In the genomic region with DNA sequence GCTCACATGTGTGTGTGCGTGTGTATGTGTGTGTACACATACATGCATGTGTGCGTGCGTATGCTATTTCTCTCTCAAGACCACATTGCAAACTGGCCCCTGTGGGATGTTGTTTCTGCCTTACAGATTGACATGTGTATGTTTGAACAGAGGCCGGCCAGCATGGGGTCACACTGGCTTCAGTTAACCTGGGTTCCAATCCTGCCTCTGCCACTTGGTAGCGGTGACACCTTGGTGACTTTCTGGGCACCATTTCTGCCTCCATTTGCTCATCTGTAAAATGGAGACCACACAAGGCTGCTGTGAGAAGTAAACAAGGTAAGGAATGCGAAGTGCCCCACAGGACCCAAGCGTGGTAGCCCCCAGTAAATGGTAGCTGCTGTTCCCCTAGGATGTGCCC, we compare ENCODE assay signal across 25 cellular contexts. TPM values are rescaled to one million over a fixed set of nuclear protein-coding genes. Genes with fewer than 3 reads are reported as not detected.
DNase-seq lines count a peak whose midpoint lies in the region; ATAC-seq, FAIRE-seq and TF ChIP-seq lines count a peak whose summit lies in the region.
"Had no signal": no experiment of that assay in that cellular context is flagged by ENCODE, and none has a peak within 500 bp of the region (broad histone marks: within the 10 kb centered on the region; RNA-seq: fewer than 3 reads in every experiment).

No MANE protein-coding gene starts in this region.

- H3K27ac ChIP-seq in HepG2 (ENCODE audit: extremely low read length, insufficient read depth, low read length) (no peak overlapping the region), right lobe of liver (no peak overlapping the region), sigmoid colon (no peak overlapping the region)
- H3K27ac ChIP-seq: 22Rv1; A549; BLaER1 treated with 17β-estradiol and CSF1 and Interleukin-3, amounts not matched to agents 10 nM and 100 nM; C4-2B had no signal

- WGBS in HepG2 (ENCODE audit: low lambda C conversion rate) = 93% methylated on average over 7 of the region's 7 CpGs
- 93% methylated on average over 2 of the region's 7 CpGs for WGBS in right lobe of liver (ENCODE audit: insufficient coverage, low coverage, low lambda C conversion rate, missing lambda C conversion rate)
- 95 to 98% methylated on average over 7 of the region's 7 CpGs for WGBS in sigmoid colon, 2 donors

- H3K4me3 ChIP-seq in HepG2 (replicated peaks in 1 of 3; ENCODE audit: insufficient read depth in 1 of 3, low read depth in 2 of 3, low read length in 3 of 3) (no peak overlapping the region), right lobe of liver (no peak overlapping the region), sigmoid colon (no peak overlapping the region)
- H3K4me3 ChIP-seq: A549; BLaER1 treated with 17β-estradiol and CSF1 and Interleukin-3, amounts not matched to agents 10 nM and 100 nM had no signal

- no peak for FAIRE-seq in HepG2 (lab: Jason Lieb, UNC)
- FAIRE-seq: A549, D721Med, G401.6, GM12891, GM19239 had no signal

- no TSS peak for BruUV-seq in HepG2 (replicated peaks; lab: Mats Ljungman, UMichigan)

- no peaks in the 10 kb centered on the region for H3K79me2 ChIP-seq in HepG2 (ENCODE audit: insufficient read depth, low read length)

- no peak overlapping the region for H2AFZ ChIP-seq in HepG2 (ENCODE audit: low read length)

- no peak for TF ChIP-seq RAD21 in HepG2 (CRISPR knock-in tag; IDR thresholded peaks at IDR 0.05)

- H3K4me1 ChIP-seq in HepG2 (ENCODE audit: insufficient read depth, low read length) (peaks cover 42% of the 10 kb centered on the region), right lobe of liver (no peaks in the 10 kb centered on the region), sigmoid colon (no peaks in the 10 kb centered on the region)
- H3K4me1 ChIP-seq: Caco-2 had no signal

- H3K9me3 Mint-ChIP-seq in endothelial cell (ENCODE audit: unreplicated experiment) = no peaks in the 10 kb centered on the region
- H3K9me3 Mint-ChIP-seq in osteocyte (ENCODE audit: unreplicated experiment) = no peaks in the 10 kb centered on the region
- H3K9me3 Mint-ChIP-seq: CD4-positive, alpha-beta T cell; CD8-positive, alpha-beta T cell had no signal

- H3K9ac ChIP-seq in HepG2 (ENCODE audit: insufficient read depth, low read depth, low read length) = no peak overlapping the region
- H3K9ac ChIP-seq: BLaER1 treated with 17β-estradiol and CSF1 and Interleukin-3, amounts not matched to agents 10 nM and 100 nM had no signal

- H3K4me3 Mint-ChIP-seq in endothelial cell (ENCODE audit: unreplicated experiment) = peak overlapping the region; percentile 70
- no peak overlapping the region for H3K4me3 Mint-ChIP-seq in osteocyte (ENCODE audit: unreplicated experiment)
- H3K4me3 Mint-ChIP-seq: B cell; CD4-positive, alpha-beta T cell; CD8-positive, alpha-beta T cell had no signal

- ATAC-seq in HepG2 (no peak), right lobe of liver (no peak)
- ATAC-seq: A549; CD8-positive, alpha-beta T cell had no signal

- no peaks in the 10 kb centered on the region for H3K9me3 ChIP-seq in HepG2 (ENCODE audit: low read length)
- H3K9me3 ChIP-seq in right lobe of liver = no peaks in the 10 kb centered on the region
- H3K9me3 ChIP-seq in sigmoid colon = no peaks in the 10 kb centered on the region
- H3K9me3 ChIP-seq: A549, Caco-2 had no signal

- TF ChIP-seq CTCF in HepG2 (CRISPR knock-in tag; IDR thresholded peaks at IDR 0.05) = no peak
- no peak for TF ChIP-seq CTCF in right lobe of liver (IDR thresholded peaks at IDR 0.05)
- no peak for TF ChIP-seq CTCF in endothelial cell (IDR thresholded peaks at IDR 0.05; ENCODE audit: unreplicated experiment)
- TF ChIP-seq CTCF in osteocyte (IDR thresholded peaks at IDR 0.05) = no peak
- no peak for TF ChIP-seq CTCF in sigmoid colon (IDR thresholded peaks at IDR 0.05)

- POLR2A ChIA-PET in HepG2 (lab: Yijun Ruan, JAX) = no interaction called here

- CTCF ChIA-PET in HepG2 (lab: Yijun Ruan, JAX; ENCODE audit: low intra/inter-chr PET ratio, low total read pairs) = no interaction called here

- TF ChIP-seq EP300 in HepG2 (IDR thresholded peaks at IDR 0.05; ENCODE audit: low read depth in 2 of 2, low read length in 2 of 2) (no peak), HepG2 (CRISPR knock-in tag; IDR thresholded peaks at IDR 0.05; ENCODE audit: borderline replicate concordance) (no peak), sigmoid colon (IDR thresholded peaks at IDR 0.05) (no peak)

- H3K27ac Mint-ChIP-seq in endothelial cell (ENCODE audit: unreplicated experiment) = no peak overlapping the region
- H3K27ac Mint-ChIP-seq in osteocyte (ENCODE audit: unreplicated experiment) = no peak overlapping the region
- H3K27ac Mint-ChIP-seq: B cell; CD4-positive, alpha-beta T cell; CD8-positive, alpha-beta T cell had no signal

- H3K27me3 Mint-ChIP-seq in endothelial cell (ENCODE audit: unreplicated experiment) (peaks cover 6% of the 10 kb centered on the region), osteocyte (ENCODE audit: unreplicated experiment) (peaks cover 14% of the 10 kb centered on the region)
- H3K27me3 Mint-ChIP-seq: CD4-positive, alpha-beta T cell had no signal

- H3K36me3 ChIP-seq in HepG2 (replicated peaks in 1 of 2; ENCODE audit: control insufficient read depth in 1 of 2, insufficient read depth in 2 of 2, low read length in 2 of 2) = no peaks in the 10 kb centered on the region
- H3K36me3 ChIP-seq in right lobe of liver = no peaks in the 10 kb centered on the region
- H3K36me3 ChIP-seq in sigmoid colon = no peaks in the 10 kb centered on the region
- H3K36me3 ChIP-seq: BLaER1 treated with 17β-estradiol and CSF1 and Interleukin-3, amounts not matched to agents 10 nM and 100 nM had no signal

- TF ChIP-seq POLR2A in HepG2 (IDR thresholded peaks at IDR 0.05; ENCODE audit: insufficient read depth in 1 of 2, low read depth in 2 of 2, low read length in 2 of 2) (no peak), right lobe of liver (IDR thresholded peaks at IDR 0.05) (no peak), sigmoid colon (IDR thresholded peaks at IDR 0.05) (no peak)

- H3K27me3 ChIP-seq in HepG2 (ENCODE audit: control insufficient read depth in 1 of 2, insufficient read depth in 2 of 2, low read length in 2 of 2) (no peaks in the 10 kb centered on the region), right lobe of liver (no peaks in the 10 kb centered on the region), sigmoid colon (no peaks in the 10 kb centered on the region)
- H3K27me3 ChIP-seq: BLaER1 treated with 17β-estradiol and CSF1 and Interleukin-3, amounts not matched to agents 10 nM and 100 nM had no signal

- in situ Hi-C loops in HepG2 (cut with HindIII; ENCODE audit: extremely low pct_ligation_motif_present, low pct_unique_long_range_greater_than_20kb) = no loop called here

- DNase-seq in HepG2 (ENCODE audit: low spot score) = no peak
- no peak for DNase-seq in right lobe of liver
- DNase-seq in endothelial cell (ENCODE audit: low spot score) = no peak
- peak; percentile 49 for DNase-seq in osteocyte (ENCODE audit: extremely low spot score, unreplicated experiment)
- DNase-seq in sigmoid colon = no peak
- no peak for DNase-seq in RKO (ENCODE audit: low spot score)
- DNase-seq in middle frontal gyrus (ENCODE audit: extremely low spot score, low spot score) = no peak
- DNase-seq: AML-193; Caco-2; Calu3; CD4-positive, alpha-beta T cell; CD8-positive, alpha-beta T cell; DMS79 treated with DMSO at 0.1 percent for 48 hours; GF-D8 had no signal

- no peaks in the 10 kb centered on the region for H3K4me1 Mint-ChIP-seq in endothelial cell (ENCODE audit: unreplicated experiment)
- H3K4me1 Mint-ChIP-seq in osteocyte (ENCODE audit: unreplicated experiment) = no peaks in the 10 kb centered on the region
- H3K4me1 Mint-ChIP-seq: B cell had no signal

- intact Hi-C loops in HepG2 (cut with micrococcal nuclease; ENCODE audit: unreplicated experiment) (no loop called here), right lobe of liver (cut with DNase I) (no loop called here), sigmoid colon (cut with DNase I) (no loop called here)

- H4K20me1 ChIP-seq in HepG2 (ENCODE audit: insufficient read depth, low read length) = no peaks in the 10 kb centered on the region
- H4K20me1 ChIP-seq: BLaER1 treated with 17β-estradiol and CSF1 and Interleukin-3, amounts not matched to agents 10 nM and 100 nM had no signal

- H3K36me3 Mint-ChIP-seq in endothelial cell (ENCODE audit: low read depth, unreplicated experiment) (peaks cover 9% of the 10 kb centered on the region), osteocyte (ENCODE audit: unreplicated experiment) (no peaks in the 10 kb centered on the region)

- no peak overlapping the region for H3K4me2 ChIP-seq in HepG2 (ENCODE audit: low read depth, low read length)
- H3K4me2 ChIP-seq: A549; BLaER1 treated with 17β-estradiol and CSF1 and Interleukin-3, amounts not matched to agents 10 nM and 100 nM had no signal

TF ChIP-seq in HepG2, 621 proteins besides CTCF, POLR2A, EP300 and RAD21 (continues in another document):
- TF ChIP-seq ZNF629 (CRISPR knock-in tag; conservative IDR thresholded peaks at IDR 0.05) = peak; percentile 35; the same call in 1 of the 2 replicates

RNA-seq across cellular contexts. Expression of a gene that starts 51.7 kb away (rescaled TPM):
- total RNA-seq in HepG2 (2016; rRNA removed; fragmentation: Illumina TruSeq; extraction: Trizol) (2.4 and 2.8 TPM in 2 replicates), right lobe of liver (1 to 10 TPM; 1.5 to 7.1 (median 3.8) TPM), endothelial cell (ENCODE audit: unreplicated experiment) (0.31 TPM), osteocyte (0.21 and 1.3 TPM in 2 replicates), sigmoid colon (1 to 10 TPM in 3 of 4 donors, under 1 TPM in 1; 0.66 to 2.8 (median 1.9) TPM)
- total RNA-seq in HepG2 (2016; cell fraction: cytosol; rRNA removed; fragmentation: Illumina TruSeq; extraction: Trizol; ENCODE audit: low read depth) = 3.3 and 3.5 TPM in 2 replicates
- 2.7 and 2.9 TPM in 2 replicates for total RNA-seq in HepG2 (2016; cell fraction: insoluble cytoplasmic fraction; rRNA removed; fragmentation: Illumina TruSeq; extraction: Trizol)
- total RNA-seq in HepG2 (2016; cell fraction: membrane; rRNA removed; fragmentation: Illumina TruSeq; extraction: Trizol) = 4.2 and 4.4 TPM in 2 replicates
- 1.8 and 1.9 TPM in 2 replicates for total RNA-seq in HepG2 (2016; cell fraction: nucleus; rRNA removed; fragmentation: Illumina TruSeq; extraction: Trizol)
- polyA plus RNA-seq in HepG2 (2011; rRNA removed) (0.90 and 1.0 TPM in 2 replicates), sigmoid colon (under 1 TPM in 1 of 3 donors, not detected in 2; 0.51 TPM)
- 0.62 and 0.91 TPM in 2 replicates for polyA plus RNA-seq in HepG2 (2011; cell fraction: cytosol; rRNA removed)
- polyA plus RNA-seq in HepG2 (2011; cell fraction: nucleus; rRNA removed) = 0.42 and 0.76 TPM in 2 replicates
- polyA plus RNA-seq in HepG2 (2012) = 0.75 and 2.0 TPM in 2 replicates
- polyA plus RNA-seq in HepG2 (2016; cell fraction: cytosol; fragmentation: Illumina TruSeq; extraction: Trizol; ENCODE audit: low read depth) = 4.4 and 6.0 TPM in 2 replicates
- polyA plus RNA-seq in HepG2 (2016; cell fraction: insoluble cytoplasmic fraction; fragmentation: Illumina TruSeq; extraction: Trizol; ENCODE audit: low read depth) = 2.8 and 3.2 TPM in 2 replicates
- 3.1 and 4.8 TPM in 2 replicates for polyA plus RNA-seq in HepG2 (2016; cell fraction: membrane; fragmentation: Illumina TruSeq; extraction: Trizol; ENCODE audit: low read depth)
- 1.5 and 2.0 TPM in 2 replicates for polyA plus RNA-seq in HepG2 (2016; cell fraction: nucleus; fragmentation: Illumina TruSeq; extraction: Trizol; ENCODE audit: insufficient read depth, low read depth)
- 0.49 TPM in 1 of 2 replicates, not detected in the other for polyA minus RNA-seq in HepG2 (2011; rRNA and poly(A)+ RNA removed; ENCODE audit: low replicate concordance)
- polyA minus RNA-seq in HepG2 (2011; cell fraction: cytosol; rRNA and poly(A)+ RNA removed) = not detected in 2 replicates
- polyA minus RNA-seq in HepG2 (2011; cell fraction: nucleus; rRNA and poly(A)+ RNA removed) = 0.13 TPM in 1 of 2 replicates, not detected in the other
- total RNA-seq: A172; Caco-2; Calu3; CD8-positive, alpha-beta T cell had no signal
- polyA plus RNA-seq: BJ had no signal
